1 cellular context compared by ENCODE assay signal in the genomic region with DNA sequence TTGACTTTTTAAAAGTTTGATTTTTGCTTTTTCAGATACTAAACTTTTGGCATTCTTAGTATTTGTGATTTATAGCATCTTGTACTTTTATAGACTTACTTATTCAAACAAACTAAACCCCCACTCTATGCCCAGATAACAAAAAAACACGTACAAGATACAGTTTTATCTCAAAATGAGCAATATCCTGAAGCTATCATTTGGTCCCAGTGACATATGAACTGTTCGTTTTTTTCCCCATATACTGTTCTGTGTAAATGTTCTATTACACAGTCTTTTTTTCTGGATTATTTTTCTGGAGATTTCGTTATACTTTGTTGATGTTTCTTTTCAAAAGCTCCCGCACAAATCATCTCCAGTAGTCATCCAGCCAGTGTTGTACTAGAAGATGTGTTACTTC.
TF ChIP-seq lines count a peak whose summit lies in the region.

No MANE protein-coding gene starts in this region.

TF ChIP-seq in K562, 482 proteins besides CTCF, POLR2A, EP300 and RAD21:
- 0 out of 2 replicates have a peak, but pooled peaks have one; percentile 10 for TF ChIP-seq ARID1B (IDR thresholded peaks at IDR 0.05)
- 0 out of 4 replicates have a peak, but pooled peaks of 1 of the 2 experiments have one; percentile 54 for TF ChIP-seq ARNT (IDR thresholded peaks at IDR 0.05)
- TF ChIP-seq EHMT2 (IDR thresholded peaks at IDR 0.05) = no peak
- TF ChIP-seq CBFA2T3 (IDR thresholded peaks at IDR 0.05) = peak; percentile 19; the same call in 1 of the 2 replicates
- peak; percentile 13 for TF ChIP-seq MEIS2 (IDR thresholded peaks at IDR 0.05; ENCODE audit: partially characterized antibody)
